ENCODE assay signal across 1 cellular context in the genomic region with DNA sequence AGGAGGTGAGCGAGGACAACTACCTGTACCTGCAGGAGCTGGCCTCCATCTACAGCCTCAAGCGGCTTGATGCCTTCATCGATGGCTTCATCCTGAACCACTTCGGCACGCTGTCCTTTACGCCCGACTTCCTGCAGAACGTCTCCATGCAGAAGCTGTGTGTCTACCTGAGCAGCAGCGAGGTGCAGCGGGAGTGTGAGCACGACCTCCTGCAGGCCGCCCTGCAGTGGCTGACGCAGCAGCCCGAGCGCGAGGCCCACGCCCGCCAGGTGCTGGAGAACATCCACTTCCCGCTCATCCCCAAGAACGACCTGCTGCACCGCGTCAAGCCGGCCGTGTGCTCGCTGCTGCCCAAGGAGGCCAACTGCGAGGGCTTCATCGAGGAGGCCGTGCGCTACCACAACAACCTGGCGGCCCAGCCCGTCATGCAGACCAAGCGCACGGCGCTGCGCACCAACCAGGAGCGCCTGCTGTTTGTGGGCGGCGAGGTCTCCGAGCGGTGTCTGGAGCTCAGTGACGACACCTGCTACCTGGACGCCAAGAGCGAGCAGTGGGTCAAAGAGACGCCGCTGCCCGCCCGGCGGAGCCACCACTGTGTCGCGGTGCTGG.
TF ChIP-seq lines count a peak whose summit lies in the region.

No MANE protein-coding gene starts in this region.

TF ChIP-seq in K562, 482 proteins besides CTCF, POLR2A, EP300 and RAD21:
- TF ChIP-seq, protein P1, sequence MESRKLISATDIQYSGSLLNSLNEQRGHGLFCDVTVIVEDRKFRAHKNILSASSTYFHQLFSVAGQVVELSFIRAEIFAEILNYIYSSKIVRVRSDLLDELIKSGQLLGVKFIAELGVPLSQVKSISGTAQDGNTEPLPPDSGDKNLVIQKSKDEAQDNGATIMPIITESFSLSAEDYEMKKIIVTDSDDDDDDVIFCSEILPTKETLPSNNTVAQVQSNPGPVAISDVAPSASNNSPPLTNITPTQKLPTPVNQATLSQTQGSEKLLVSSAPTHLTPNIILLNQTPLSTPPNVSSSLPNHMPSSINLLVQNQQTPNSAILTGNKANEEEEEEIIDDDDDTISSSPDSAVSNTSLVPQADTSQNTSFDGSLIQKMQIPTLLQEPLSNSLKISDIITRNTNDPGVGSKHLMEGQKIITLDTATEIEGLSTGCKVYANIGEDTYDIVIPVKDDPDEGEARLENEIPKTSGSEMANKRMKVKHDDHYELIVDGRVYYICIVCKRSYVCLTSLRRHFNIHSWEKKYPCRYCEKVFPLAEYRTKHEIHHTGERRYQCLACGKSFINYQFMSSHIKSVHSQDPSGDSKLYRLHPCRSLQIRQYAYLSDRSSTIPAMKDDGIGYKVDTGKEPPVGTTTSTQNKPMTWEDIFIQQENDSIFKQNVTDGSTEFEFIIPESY (CRISPR knock-in tag; IDR thresholded peaks at IDR 0.05), result peak; percentile 78; the same call in 1 of the 2 replicates
- no peak for TF ChIP-seq CEBPB (tag; IDR thresholded peaks at IDR 0.05)
